In the genomic region with DNA sequence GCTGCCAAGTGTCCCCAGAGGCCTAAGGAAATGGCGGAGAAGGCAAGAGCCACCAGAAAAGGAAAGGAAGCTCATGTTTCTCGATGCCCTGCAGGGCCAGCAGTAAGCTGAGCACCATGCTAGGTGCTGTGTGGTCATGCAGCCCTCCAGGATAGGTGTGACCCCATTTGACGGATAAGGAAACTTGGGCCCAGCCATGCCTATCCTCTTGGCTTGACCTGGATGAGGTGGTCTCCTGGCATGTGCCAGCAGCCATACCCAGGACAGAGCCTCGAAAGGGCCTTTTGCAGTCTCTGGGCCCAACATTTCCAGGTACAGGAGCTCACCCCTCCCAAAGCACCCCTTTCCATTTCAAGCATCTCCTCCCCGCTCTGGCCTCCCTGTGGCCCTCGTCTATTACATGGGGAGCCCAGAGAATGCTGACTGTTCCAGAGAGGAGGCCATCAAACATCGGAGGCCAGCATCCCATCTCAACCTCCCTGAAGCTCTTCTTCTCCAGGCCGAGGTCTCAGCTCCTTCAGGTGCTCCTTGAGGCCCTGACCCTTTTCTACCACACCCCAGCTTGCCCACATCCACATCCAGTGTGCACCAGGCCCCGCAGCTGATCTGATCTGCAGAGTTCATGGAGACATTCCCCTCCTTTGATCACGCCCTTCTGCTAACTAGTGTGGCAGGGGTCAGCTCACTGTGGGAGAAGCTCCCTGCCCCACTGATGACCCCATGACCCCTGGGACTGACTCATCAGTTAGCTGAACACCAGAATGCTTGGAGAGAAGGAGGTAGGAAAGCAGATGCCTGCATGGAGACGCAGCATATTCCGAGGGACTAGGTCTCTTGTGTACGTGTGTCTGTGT, we compare ENCODE assay signal across 1 cellular context.
TF ChIP-seq lines count a peak whose summit lies in the region.

No MANE protein-coding gene starts in this region.

TF ChIP-seq in HepG2, 621 proteins besides CTCF, POLR2A, EP300 and RAD21 (continued from another document and continues in another):
- TF ChIP-seq TSC22D2 (CRISPR knock-in tag; IDR thresholded peaks at IDR 0.05; ENCODE audit: borderline replicate concordance): no peak
- no peak for TF ChIP-seq ZNF329 (CRISPR knock-in tag; IDR thresholded peaks at IDR 0.05; ENCODE audit: low read depth)
- TF ChIP-seq ZNF296 (CRISPR knock-in tag; conservative IDR thresholded peaks at IDR 0.05): no peak
- TF ChIP-seq NFIC (IDR thresholded peaks at IDR 0.05; ENCODE audit: low read length): no peak
- peak; percentile 31; the same call in 1 of the 2 replicates for TF ChIP-seq TCF7 (IDR thresholded peaks at IDR 0.05; ENCODE audit: low read depth)
- TF ChIP-seq, protein P1, sequence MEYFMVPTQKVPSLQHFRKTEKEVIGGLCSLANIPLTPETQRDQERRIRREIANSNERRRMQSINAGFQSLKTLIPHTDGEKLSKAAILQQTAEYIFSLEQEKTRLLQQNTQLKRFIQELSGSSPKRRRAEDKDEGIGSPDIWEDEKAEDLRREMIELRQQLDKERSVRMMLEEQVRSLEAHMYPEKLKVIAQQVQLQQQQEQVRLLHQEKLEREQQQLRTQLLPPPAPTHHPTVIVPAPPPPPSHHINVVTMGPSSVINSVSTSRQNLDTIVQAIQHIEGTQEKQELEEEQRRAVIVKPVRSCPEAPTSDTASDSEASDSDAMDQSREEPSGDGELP (IDR thresholded peaks at IDR 0.05; ENCODE audit: borderline replicate concordance, low read depth): peak; percentile 68; the same call in 1 of the 2 replicates
- 0 out of 2 replicates have a peak, but pooled peaks have one; percentile 12 for TF ChIP-seq SOX5 (CRISPR knock-in tag; IDR thresholded peaks at IDR 0.05; ENCODE audit: borderline replicate concordance)
- peak; percentile 62; the same call in 1 of the 2 replicates for TF ChIP-seq MEIS1 (CRISPR knock-in tag; IDR thresholded peaks at IDR 0.05; ENCODE audit: borderline replicate concordance)
- TF ChIP-seq, protein P2, sequence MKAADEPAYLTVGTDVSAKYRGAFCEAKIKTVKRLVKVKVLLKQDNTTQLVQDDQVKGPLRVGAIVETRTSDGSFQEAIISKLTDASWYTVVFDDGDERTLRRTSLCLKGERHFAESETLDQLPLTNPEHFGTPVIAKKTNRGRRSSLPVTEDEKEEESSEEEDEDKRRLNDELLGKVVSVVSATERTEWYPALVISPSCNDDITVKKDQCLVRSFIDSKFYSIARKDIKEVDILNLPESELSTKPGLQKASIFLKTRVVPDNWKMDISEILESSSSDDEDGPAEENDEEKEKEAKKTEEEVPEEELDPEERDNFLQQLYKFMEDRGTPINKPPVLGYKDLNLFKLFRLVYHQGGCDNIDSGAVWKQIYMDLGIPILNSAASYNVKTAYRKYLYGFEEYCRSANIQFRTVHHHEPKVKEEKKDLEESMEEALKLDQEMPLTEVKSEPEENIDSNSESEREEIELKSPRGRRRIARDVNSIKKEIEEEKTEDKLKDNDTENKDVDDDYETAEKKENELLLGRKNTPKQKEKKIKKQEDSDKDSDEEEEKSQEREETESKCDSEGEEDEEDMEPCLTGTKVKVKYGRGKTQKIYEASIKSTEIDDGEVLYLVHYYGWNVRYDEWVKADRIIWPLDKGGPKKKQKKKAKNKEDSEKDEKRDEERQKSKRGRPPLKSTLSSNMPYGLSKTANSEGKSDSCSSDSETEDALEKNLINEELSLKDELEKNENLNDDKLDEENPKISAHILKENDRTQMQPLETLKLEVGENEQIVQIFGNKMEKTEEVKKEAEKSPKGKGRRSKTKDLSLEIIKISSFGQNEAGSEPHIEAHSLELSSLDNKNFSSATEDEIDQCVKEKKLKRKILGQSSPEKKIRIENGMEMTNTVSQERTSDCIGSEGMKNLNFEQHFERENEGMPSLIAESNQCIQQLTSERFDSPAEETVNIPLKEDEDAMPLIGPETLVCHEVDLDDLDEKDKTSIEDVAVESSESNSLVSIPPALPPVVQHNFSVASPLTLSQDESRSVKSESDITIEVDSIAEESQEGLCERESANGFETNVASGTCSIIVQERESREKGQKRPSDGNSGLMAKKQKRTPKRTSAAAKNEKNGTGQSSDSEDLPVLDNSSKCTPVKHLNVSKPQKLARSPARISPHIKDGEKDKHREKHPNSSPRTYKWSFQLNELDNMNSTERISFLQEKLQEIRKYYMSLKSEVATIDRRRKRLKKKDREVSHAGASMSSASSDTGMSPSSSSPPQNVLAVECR (CRISPR knock-in tag; IDR thresholded peaks at IDR 0.05; ENCODE audit: borderline replicate concordance): 0 out of 2 replicates have a peak, but pooled peaks have one; percentile 16
- TF ChIP-seq MIXL1 (CRISPR knock-in tag; IDR thresholded peaks at IDR 0.05): peak; percentile 59; the same call in 1 of the 2 replicates
- peak; percentile 63; the same call in 1 of the 2 replicates for TF ChIP-seq RXRA (CRISPR knock-in tag; IDR thresholded peaks at IDR 0.05)
- TF ChIP-seq, protein P3, sequence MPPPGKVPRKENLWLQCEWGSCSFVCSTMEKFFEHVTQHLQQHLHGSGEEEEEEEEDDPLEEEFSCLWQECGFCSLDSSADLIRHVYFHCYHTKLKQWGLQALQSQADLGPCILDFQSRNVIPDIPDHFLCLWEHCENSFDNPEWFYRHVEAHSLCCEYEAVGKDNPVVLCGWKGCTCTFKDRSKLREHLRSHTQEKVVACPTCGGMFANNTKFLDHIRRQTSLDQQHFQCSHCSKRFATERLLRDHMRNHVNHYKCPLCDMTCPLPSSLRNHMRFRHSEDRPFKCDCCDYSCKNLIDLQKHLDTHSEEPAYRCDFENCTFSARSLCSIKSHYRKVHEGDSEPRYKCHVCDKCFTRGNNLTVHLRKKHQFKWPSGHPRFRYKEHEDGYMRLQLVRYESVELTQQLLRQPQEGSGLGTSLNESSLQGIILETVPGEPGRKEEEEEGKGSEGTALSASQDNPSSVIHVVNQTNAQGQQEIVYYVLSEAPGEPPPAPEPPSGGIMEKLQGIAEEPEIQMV (CRISPR knock-in tag; IDR thresholded peaks at IDR 0.05; ENCODE audit: low read depth): 0 out of 2 replicates have a peak, but pooled peaks have one; percentile 17
- TF ChIP-seq ZNF629 (CRISPR knock-in tag; conservative IDR thresholded peaks at IDR 0.05): 0 out of 2 replicates have a peak, but pooled peaks have one; percentile 10
- TF ChIP-seq, protein P4, sequence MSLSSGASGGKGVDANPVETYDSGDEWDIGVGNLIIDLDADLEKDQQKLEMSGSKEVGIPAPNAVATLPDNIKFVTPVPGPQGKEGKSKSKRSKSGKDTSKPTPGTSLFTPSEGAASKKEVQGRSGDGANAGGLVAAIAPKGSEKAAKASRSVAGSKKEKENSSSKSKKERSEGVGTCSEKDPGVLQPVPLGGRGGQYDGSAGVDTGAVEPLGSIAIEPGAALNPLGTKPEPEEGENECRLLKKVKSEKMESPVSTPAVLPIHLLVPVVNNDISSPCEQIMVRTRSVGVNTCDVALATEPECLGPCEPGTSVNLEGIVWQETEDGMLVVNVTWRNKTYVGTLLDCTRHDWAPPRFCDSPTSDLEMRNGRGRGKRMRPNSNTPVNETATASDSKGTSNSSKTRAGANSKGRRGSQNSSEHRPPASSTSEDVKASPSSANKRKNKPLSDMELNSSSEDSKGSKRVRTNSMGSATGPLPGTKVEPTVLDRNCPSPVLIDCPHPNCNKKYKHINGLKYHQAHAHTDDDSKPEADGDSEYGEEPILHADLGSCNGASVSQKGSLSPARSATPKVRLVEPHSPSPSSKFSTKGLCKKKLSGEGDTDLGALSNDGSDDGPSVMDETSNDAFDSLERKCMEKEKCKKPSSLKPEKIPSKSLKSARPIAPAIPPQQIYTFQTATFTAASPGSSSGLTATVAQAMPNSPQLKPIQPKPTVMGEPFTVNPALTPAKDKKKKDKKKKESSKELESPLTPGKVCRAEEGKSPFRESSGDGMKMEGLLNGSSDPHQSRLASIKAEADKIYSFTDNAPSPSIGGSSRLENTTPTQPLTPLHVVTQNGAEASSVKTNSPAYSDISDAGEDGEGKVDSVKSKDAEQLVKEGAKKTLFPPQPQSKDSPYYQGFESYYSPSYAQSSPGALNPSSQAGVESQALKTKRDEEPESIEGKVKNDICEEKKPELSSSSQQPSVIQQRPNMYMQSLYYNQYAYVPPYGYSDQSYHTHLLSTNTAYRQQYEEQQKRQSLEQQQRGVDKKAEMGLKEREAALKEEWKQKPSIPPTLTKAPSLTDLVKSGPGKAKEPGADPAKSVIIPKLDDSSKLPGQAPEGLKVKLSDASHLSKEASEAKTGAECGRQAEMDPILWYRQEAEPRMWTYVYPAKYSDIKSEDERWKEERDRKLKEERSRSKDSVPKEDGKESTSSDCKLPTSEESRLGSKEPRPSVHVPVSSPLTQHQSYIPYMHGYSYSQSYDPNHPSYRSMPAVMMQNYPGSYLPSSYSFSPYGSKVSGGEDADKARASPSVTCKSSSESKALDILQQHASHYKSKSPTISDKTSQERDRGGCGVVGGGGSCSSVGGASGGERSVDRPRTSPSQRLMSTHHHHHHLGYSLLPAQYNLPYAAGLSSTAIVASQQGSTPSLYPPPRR (CRISPR knock-in tag; IDR thresholded peaks at IDR 0.05; ENCODE audit: borderline replicate concordance): peak; percentile 48; the same call in 1 of the 2 replicates
- TF ChIP-seq ZNF430 (CRISPR knock-in tag; IDR thresholded peaks at IDR 0.05): peak; percentile 38; the same call in 1 of the 2 replicates
- peak; percentile 57; the same call in 1 of the 2 replicates for TF ChIP-seq MED1 (CRISPR knock-in tag; IDR thresholded peaks at IDR 0.05)
- peak; percentile 95 for TF ChIP-seq NR2F6 (IDR thresholded peaks at IDR 0.05)
- TF ChIP-seq NR2F6 (CRISPR knock-in tag; IDR thresholded peaks at IDR 0.05): peak; percentile 96
- TF ChIP-seq, protein P5, sequence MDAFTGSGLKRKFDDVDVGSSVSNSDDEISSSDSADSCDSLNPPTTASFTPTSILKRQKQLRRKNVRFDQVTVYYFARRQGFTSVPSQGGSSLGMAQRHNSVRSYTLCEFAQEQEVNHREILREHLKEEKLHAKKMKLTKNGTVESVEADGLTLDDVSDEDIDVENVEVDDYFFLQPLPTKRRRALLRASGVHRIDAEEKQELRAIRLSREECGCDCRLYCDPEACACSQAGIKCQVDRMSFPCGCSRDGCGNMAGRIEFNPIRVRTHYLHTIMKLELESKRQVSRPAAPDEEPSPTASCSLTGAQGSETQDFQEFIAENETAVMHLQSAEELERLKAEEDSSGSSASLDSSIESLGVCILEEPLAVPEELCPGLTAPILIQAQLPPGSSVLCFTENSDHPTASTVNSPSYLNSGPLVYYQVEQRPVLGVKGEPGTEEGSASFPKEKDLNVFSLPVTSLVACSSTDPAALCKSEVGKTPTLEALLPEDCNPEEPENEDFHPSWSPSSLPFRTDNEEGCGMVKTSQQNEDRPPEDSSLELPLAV (CRISPR knock-in tag; conservative IDR thresholded peaks at IDR 0.05; ENCODE audit: low read depth): no peak
- peak; percentile 79; the same call in 1 of the 2 replicates for TF ChIP-seq KDM5B (CRISPR knock-in tag; IDR thresholded peaks at IDR 0.05; ENCODE audit: borderline replicate concordance)
- peak; percentile 90 for TF ChIP-seq RXRB (CRISPR knock-in tag; IDR thresholded peaks at IDR 0.05; ENCODE audit: borderline replicate concordance)
- peak; percentile 85 for TF ChIP-seq PPARG (CRISPR knock-in tag; conservative IDR thresholded peaks at IDR 0.05)
- peak; percentile 98 for TF ChIP-seq RARA (CRISPR knock-in tag; IDR thresholded peaks at IDR 0.05)
- TF ChIP-seq SIN3A (IDR thresholded peaks at IDR 0.05; ENCODE audit: borderline replicate concordance, low read depth, low read length): no peak
- TF ChIP-seq TEAD3 (CRISPR knock-in tag; optimal IDR thresholded peaks at IDR 0.05; ENCODE audit: borderline replicate concordance): peak; percentile 55
- no peak for TF ChIP-seq EHMT2 (IDR thresholded peaks at IDR 0.05; ENCODE audit: borderline replicate concordance, low read depth, low read length)
- TF ChIP-seq HNRNPH1 (optimal IDR thresholded peaks at IDR 0.05; ENCODE audit: low read depth, low read length): no peak
- TF ChIP-seq ZNF792 (CRISPR knock-in tag; IDR thresholded peaks at IDR 0.05): no peak
- 0 out of 2 replicates have a peak, but pooled peaks have one; percentile 37 for TF ChIP-seq MYC (CRISPR knock-in tag; IDR thresholded peaks at IDR 0.05; ENCODE audit: borderline replicate concordance)
- TF ChIP-seq JUND (CRISPR knock-in tag; IDR thresholded peaks at IDR 0.05): peak; percentile 94
- peak; percentile 79; the same call in 1 of the 2 replicates for TF ChIP-seq ZNF431 (CRISPR knock-in tag; IDR thresholded peaks at IDR 0.05; ENCODE audit: borderline replicate concordance, low read depth)
- TF ChIP-seq, protein P6, sequence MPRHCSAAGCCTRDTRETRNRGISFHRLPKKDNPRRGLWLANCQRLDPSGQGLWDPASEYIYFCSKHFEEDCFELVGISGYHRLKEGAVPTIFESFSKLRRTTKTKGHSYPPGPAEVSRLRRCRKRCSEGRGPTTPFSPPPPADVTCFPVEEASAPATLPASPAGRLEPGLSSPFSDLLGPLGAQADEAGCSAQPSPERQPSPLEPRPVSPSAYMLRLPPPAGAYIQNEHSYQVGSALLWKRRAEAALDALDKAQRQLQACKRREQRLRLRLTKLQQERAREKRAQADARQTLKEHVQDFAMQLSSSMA (CRISPR knock-in tag; IDR thresholded peaks at IDR 0.05): 0 out of 2 replicates have a peak, but pooled peaks have one; percentile 52
- TF ChIP-seq MAFF (IDR thresholded peaks at IDR 0.05; ENCODE audit: low read depth, low read length): 0 out of 2 replicates have a peak, but pooled peaks have one; percentile 23
- peak; percentile 37; the same call in 1 of the 3 replicates for TF ChIP-seq MXI1 (IDR thresholded peaks at IDR 0.05; ENCODE audit: borderline replicate concordance, low read depth, low read length)
- no peak for TF ChIP-seq ZKSCAN8 (CRISPR knock-in tag; IDR thresholded peaks at IDR 0.05; ENCODE audit: borderline replicate concordance)
- no peak for TF ChIP-seq SRSF9 (IDR thresholded peaks at IDR 0.05; ENCODE audit: borderline replicate concordance, insufficient read depth, low read depth, low read length, poor library complexity, severe bottlenecking)
- no peak for TF ChIP-seq DNMT1 (CRISPR knock-in tag; IDR thresholded peaks at IDR 0.05)
- TF ChIP-seq NFRKB (IDR thresholded peaks at IDR 0.05): no peak
- peak; percentile 76 for TF ChIP-seq HDAC1 (CRISPR knock-in tag; IDR thresholded peaks at IDR 0.05)
- TF ChIP-seq HMG20A (CRISPR knock-in tag; IDR thresholded peaks at IDR 0.05; ENCODE audit: borderline replicate concordance): no peak
- TF ChIP-seq PHF20 (CRISPR knock-in tag; IDR thresholded peaks at IDR 0.05): 0 out of 2 replicates have a peak, but pooled peaks have one; percentile 48
